ENCODE assay signal across 9 cellular contexts in genomic region chr9:125409217-125409636, GRCh38.
DNase-seq lines count a peak whose midpoint lies in the region; ATAC-seq and TF ChIP-seq lines count a peak whose summit lies in the region.
"Had no signal": no experiment of that assay in that cellular context is flagged by ENCODE, and none has a peak within 500 bp of the region (broad histone marks: within the 10 kb centered on the region; RNA-seq: fewer than 3 reads in every experiment).

No MANE protein-coding gene starts in this region.

- no TSS peak for BruUV-seq in HCT116 (replicated peaks; lab: Mats Ljungman, UMichigan)

- H3K9me3 ChIP-seq in HCT116 (ENCODE audit: control insufficient read depth in 1 of 2, insufficient read depth in 1 of 2, low read depth in 1 of 2, low read length in 2 of 2), result no peaks in the 10 kb centered on the region

- H3K27ac ChIP-seq in HCT116 (ENCODE audit: low read depth, low read length), result peak overlapping the region; percentile 82
- no peak overlapping the region for H3K27ac ChIP-seq in coronary artery

- CTCF ChIA-PET in HCT116 (lab: Charles Lee), result interaction anchor here (1.1 to 3.3 kb wide), 3 partner anchors 10 to 1103 kb away, joined by 3 to 25 read pairs (median 4); no protein-coding TSS in a partner anchor
- CTCF ChIA-PET in activated CD4-positive, alpha-beta memory T cell treated with anti-CD3 and anti-CD28 coated beads, Interleukin-2, amount 10 ng/mL, durations not matched to agents 7 days and 5 days (lab: Charles Lee), result no interaction called here

- POLR2A ChIA-PET in HCT116 (lab: Charles Lee), result interaction anchor here (1.0 to 1.3 kb wide), 2 partner anchors 9 to 168 kb away, joined by 3 to 4 read pairs; partner anchors contain the start of gene HSPA5
- POLR2A ChIA-PET in activated CD4-positive, alpha-beta memory T cell treated with anti-CD3 and anti-CD28 coated beads, Interleukin-2, amount 10 ng/mL, durations not matched to agents 7 days and 5 days (lab: Charles Lee), result no interaction called here

- H3K9me2 ChIP-seq in HCT116 (ENCODE audit: insufficient read depth), result no peaks in the 10 kb centered on the region

- peaks cover 14% of the 10 kb centered on the region for H3K4me1 Mint-ChIP-seq in activated CD4-positive, alpha-beta memory T cell treated with anti-CD3 and anti-CD28 coated beads, Interleukin-2, amount 10 ng/mL, durations not matched to agents 7 days and 5 days
- H3K4me1 Mint-ChIP-seq in nephron, result peaks cover 21% of the 10 kb centered on the region

- peak overlapping the region; percentile 92 for H3K4me2 ChIP-seq in HCT116 (ENCODE audit: low read length)

- H3K79me2 ChIP-seq in HCT116 (ENCODE audit: insufficient read depth, low read length), result no peaks in the 10 kb centered on the region; the same call in 1 of the 2 replicates

- H3K36me3 ChIP-seq in HCT116 (ENCODE audit: control insufficient read depth in 1 of 2, insufficient read depth in 2 of 2, low read length in 2 of 2), result no peaks in the 10 kb centered on the region

- H3K9me3 Mint-ChIP-seq in activated CD4-positive, alpha-beta memory T cell treated with anti-CD3 and anti-CD28 coated beads, Interleukin-2, amount 10 ng/mL, durations not matched to agents 7 days and 5 days, result no peaks in the 10 kb centered on the region
- no peaks in the 10 kb centered on the region for H3K9me3 Mint-ChIP-seq in nephron

- no peak for TF ChIP-seq RAD21 in HCT116 (IDR thresholded peaks at IDR 0.05; ENCODE audit: low read depth)

- peak overlapping the region; percentile 83 for H3K9ac ChIP-seq in HCT116 (ENCODE audit: low read length)

- no peaks in the 10 kb centered on the region for H3K36me3 Mint-ChIP-seq in activated CD4-positive, alpha-beta memory T cell treated with anti-CD3 and anti-CD28 coated beads, Interleukin-2, amount 10 ng/mL, durations not matched to agents 7 days and 5 days (ENCODE audit: low read depth)
- H3K36me3 Mint-ChIP-seq in nephron (ENCODE audit: low read depth), result no peaks in the 10 kb centered on the region

- peak overlapping the region; percentile 41 for H3K4me3 Mint-ChIP-seq in activated CD4-positive, alpha-beta memory T cell treated with anti-CD3 and anti-CD28 coated beads, Interleukin-2, amount 10 ng/mL, durations not matched to agents 7 days and 5 days
- peak overlapping the region; percentile 81 for H3K4me3 Mint-ChIP-seq in nephron

- peak; percentile 8 for TF ChIP-seq POLR2A in HCT116 (IDR thresholded peaks at IDR 0.05; ENCODE audit: borderline replicate concordance, extremely low read depth, insufficient read depth, insufficient read length)

- H4K20me1 ChIP-seq in HCT116 (ENCODE audit: insufficient read depth), result no peaks in the 10 kb centered on the region

- H2AFZ ChIP-seq in HCT116 (ENCODE audit: low read depth, low read length, poor library complexity, severe bottlenecking), result no peak overlapping the region

- peak; percentile 67 for ATAC-seq in HCT116

- DNase-seq in NCI-H748 (lab: John Stamatoyannopoulos, UW; ENCODE audit: unreplicated experiment) (peak; percentile 19), NCI-H748 treated with DMSO at 0.1 percent for 48 hours (lab: John Stamatoyannopoulos, UW) (no peak), HCT116 (ENCODE audit: low read depth, low spot score) (peak; percentile 86), coronary artery (ENCODE audit: low spot score) (no peak), NCI-H226 (no peak), NK-92 (lab: John Stamatoyannopoulos, UW; ENCODE audit: unreplicated experiment) (no peak)
- no peak for DNase-seq in activated CD4-positive, alpha-beta memory T cell treated with anti-CD3 and anti-CD28 coated beads, Interleukin-2, amount 10 ng/mL, durations not matched to agents 7 days and 5 days
- DNase-seq: mammary epithelial cell had no signal

- H3K27ac Mint-ChIP-seq in activated CD4-positive, alpha-beta memory T cell treated with anti-CD3 and anti-CD28 coated beads, Interleukin-2, amount 10 ng/mL, durations not matched to agents 7 days and 5 days, result no peak overlapping the region
- H3K27ac Mint-ChIP-seq in nephron, result peak overlapping the region; percentile 67 to 92 (median 77)

- no peaks in the 10 kb centered on the region for H3K27me3 ChIP-seq in HCT116 (ENCODE audit: insufficient read depth, low read length)

- intact Hi-C loops in HCT116 (cut with micrococcal nuclease), result loop anchor here (2.0 to 5.0 kb wide), 4 partner anchors 338 to 1082 kb away; partner anchors contain the start of gene PBX3

- peaks cover 17 to 54% of the 10 kb centered on the region in 2 experiments for H3K4me1 ChIP-seq in HCT116 (ENCODE audit: control insufficient read depth in 1 of 2, insufficient read depth in 2 of 2, low read length in 2 of 2)

- RAD21 ChIA-PET in HCT116 (lab: Charles Lee; ENCODE audit: low non-redundant PET in 1 of 2, low total read pairs in 2 of 2, uncharacterized antibody in 2 of 2, unreplicated experiment in 2 of 2), result interaction anchor here in 1 of 2 experiments (0.6 kb wide), 1 partner anchor 619 kb away, joined by 4 read pairs; no protein-coding TSS in a partner anchor

- TF ChIP-seq CTCF in HCT116 (IDR thresholded peaks at IDR 0.05 in 2 of 3, conservative IDR thresholded peaks at IDR 0.05 in 1 of 3; ENCODE audit: borderline replicate concordance in 1 of 3, insufficient read depth in 1 of 3, low read depth in 2 of 3, low read length in 2 of 3) (no peak), nephron (IDR thresholded peaks at IDR 0.05; ENCODE audit: unreplicated experiment in 3 of 3) (no peak), coronary artery (IDR thresholded peaks at IDR 0.05) (no peak)

- H3K4me3 ChIP-seq in HCT116 (replicated peaks in 1 of 2; ENCODE audit: low read depth in 1 of 2, low read length in 2 of 2) (peak overlapping the region; percentile 79 to 81), coronary artery (no peak overlapping the region)

- H3K27me3 Mint-ChIP-seq in activated CD4-positive, alpha-beta memory T cell treated with anti-CD3 and anti-CD28 coated beads, Interleukin-2, amount 10 ng/mL, durations not matched to agents 7 days and 5 days, result peaks cover 15% of the 10 kb centered on the region
- peaks cover 10% of the 10 kb centered on the region for H3K27me3 Mint-ChIP-seq in nephron (ENCODE audit: low read depth)

TF ChIP-seq in HCT116, 20 proteins besides CTCF, POLR2A, EP300 and RAD21:
- no peak for TF ChIP-seq JUND (IDR thresholded peaks at IDR 0.05)
- TF ChIP-seq POLR2AphosphoS5 (IDR thresholded peaks at IDR 0.05; ENCODE audit: low read depth, low read length), result peak; percentile 65; the same call in 1 of the 2 replicates
- peak; percentile 22 for TF ChIP-seq YY1 (IDR thresholded peaks at IDR 0.05; ENCODE audit: extremely low read depth, insufficient replicate concordance, low read depth, low read length)
TF ChIP-seq in HCT116: peak in this region for 2.

Comparison
In these comparisons a context has a peak if more than half of its experiments do, and no peak if none do; other contexts are left out.
1. DNase-seq: peak in NCI-H748 (single experiment) and HCT116 (single experiment); none in NCI-H748 treated with DMSO at 0.1 percent for 48 hours (single experiment), activated CD4-positive, alpha-beta memory T cell treated with anti-CD3 and anti-CD28 coated beads, Interleukin-2, amount 10 ng/mL, durations not matched to agents 7 days and 5 days (single experiment), coronary artery (single experiment), NCI-H226 (single experiment) and NK-92 (single experiment).